ENCODE assay signal across 9 cellular contexts in genomic region chr4:142379277-142380051, GRCh38.
DNase-seq lines count a peak whose midpoint lies in the region; ATAC-seq and TF ChIP-seq lines count a peak whose summit lies in the region.
"Had no signal": no experiment of that assay in that cellular context is flagged by ENCODE, and none has a peak within 500 bp of the region (broad histone marks: within the 10 kb centered on the region; RNA-seq: fewer than 3 reads in every experiment).

No MANE protein-coding gene starts in this region.

- H3K36me3 ChIP-seq in Panc1 (ENCODE audit: control insufficient read depth, insufficient read depth, low read length) = no peaks in the 10 kb centered on the region
- H3K36me3 ChIP-seq in rectal smooth muscle tissue (ENCODE audit: control insufficient read depth, insufficient read depth, low read length) = no peaks in the 10 kb centered on the region
- no peaks in the 10 kb centered on the region for H3K36me3 ChIP-seq in transverse colon

- peak; percentile 89 for ATAC-seq in Panc1

- intact Hi-C loops in Panc1 (cut with micrococcal nuclease; ENCODE audit: unreplicated experiment) = no loop called here
- intact Hi-C loops in transverse colon (cut with DNase I; ENCODE audit: low total_unique reads) = no loop called here

- POLR2A ChIA-PET in Panc1 (lab: Charles Lee) = no interaction called here

- BruUV-seq in Panc1 (replicated peaks; lab: Mats Ljungman, UMichigan) = no TSS peak

- TF ChIP-seq EP300 in transverse colon (IDR thresholded peaks at IDR 0.05; ENCODE audit: low read depth) = no peak

- H3K4me1 ChIP-seq in Panc1 (ENCODE audit: control insufficient read depth, insufficient read depth, low read length) (peaks cover 8% of the 10 kb centered on the region; the same call in 1 of the 2 replicates), rectal smooth muscle tissue (ENCODE audit: control insufficient read depth, insufficient read depth, low read length) (peaks cover 10% of the 10 kb centered on the region), transverse colon (peaks cover 0 to 12% (median 2%) of the 10 kb centered on the region in 4 donors)

- no peak overlapping the region for H3K9ac ChIP-seq in rectal smooth muscle tissue (ENCODE audit: low read length)

- 41 to 54% methylated on average over 4 of the region's 4 CpGs for WGBS in transverse colon (ENCODE audit: low coverage in 1 of 2), 2 donors

- no peaks in the 10 kb centered on the region for H3K9me3 ChIP-seq in Panc1 (ENCODE audit: control insufficient read depth, insufficient read depth, low read depth, low read length)
- no peaks in the 10 kb centered on the region for H3K9me3 ChIP-seq in transverse colon

- no peak for TF ChIP-seq POLR2A in transverse colon (IDR thresholded peaks at IDR 0.05)

- no peaks in the 10 kb centered on the region for H3K27me3 ChIP-seq in Panc1 (ENCODE audit: control insufficient read depth, insufficient read depth, low read length)
- no peaks in the 10 kb centered on the region for H3K27me3 ChIP-seq in rectal smooth muscle tissue (ENCODE audit: control insufficient read depth, insufficient read depth, low read length)
- no peaks in the 10 kb centered on the region for H3K27me3 ChIP-seq in transverse colon

- H3K4me3 ChIP-seq in Panc1 (ENCODE audit: low read depth in 2 of 2, low read length in 2 of 2) (no peak overlapping the region), rectal smooth muscle tissue (ENCODE audit: low read length) (peak overlapping the region; percentile 17), transverse colon (no peak overlapping the region)

- H3K27ac ChIP-seq in Panc1 (ENCODE audit: low read length) (peak overlapping the region; percentile 59), rectal smooth muscle tissue (ENCODE audit: low read depth, low read length) (peak overlapping the region; percentile 48), transverse colon (peak overlapping the region in 2 of 4 donors; percentile 10 to 43)

- in situ Hi-C loops in Panc1 (cut with HindIII; ENCODE audit: low pct_unique_long_range_greater_than_20kb, low sequenced_read_pairs) = no loop called here
- in situ Hi-C loops in transverse colon (cut with MboI; ENCODE audit: low pct_ligation_motif_present in 1 of 4, low pct_unique_long_range_greater_than_20kb in 1 of 4, low sequenced_read_pairs in 3 of 4) = no loop called here

- CTCF ChIA-PET in Panc1 (lab: Charles Lee) = no interaction called here

- TF ChIP-seq CTCF in Panc1 (IDR thresholded peaks at IDR 0.05) = no peak
- no peak for TF ChIP-seq CTCF in transverse colon (IDR thresholded peaks at IDR 0.05)

- DNase-seq in ELR (ENCODE audit: low read depth) (peak; percentile 89), Panc1 (ENCODE audit: low read depth, low spot score) (no peak), epidermal melanocyte (ENCODE audit: insufficient read length, low spot score) (peak; percentile 50), occipital lobe (lab: John Stamatoyannopoulos, UW) (no peak), medulla oblongata (ENCODE audit: extremely low spot score) (no peak), transverse colon (no peak)
- DNase-seq in stimulated activated CD8-positive, alpha-beta memory T cell treated with anti-CD3 and anti-CD28 coated beads, Interleukin-4, amount 100 ng/mL, for 48 hours = no peak
- DNase-seq: KBM-7 had no signal

Comparison
In these comparisons a context has a peak if more than half of its experiments do, and no peak if none do; other contexts are left out.
1. DNase-seq: peak in ELR (single experiment) and epidermal melanocyte (single experiment); none in Panc1 (single experiment), stimulated activated CD8-positive, alpha-beta memory T cell treated with anti-CD3 and anti-CD28 coated beads, Interleukin-4, amount 100 ng/mL, for 48 hours (single experiment), occipital lobe (single experiment), medulla oblongata (single experiment) and transverse colon (single experiment).